In genomic region chr15:65101418-65101890, GRCh38 we compare ENCODE assay signal across 1 cellular context.
TF ChIP-seq lines count a peak whose summit lies in the region.

No MANE protein-coding gene starts in this region.

TF ChIP-seq in HCT116, 20 proteins besides CTCF, POLR2A, EP300 and RAD21 (continued from another document):
- TF ChIP-seq REST (IDR thresholded peaks at IDR 0.05; ENCODE audit: low read depth) (no peak), POLR2AphosphoS5 (IDR thresholded peaks at IDR 0.05; ENCODE audit: low read depth, low read length) (no peak), FOSL1 (IDR thresholded peaks at IDR 0.05; ENCODE audit: low read depth) (no peak)
